Comparison of ENCODE assay signal across 9 cellular contexts in the genomic region with DNA sequence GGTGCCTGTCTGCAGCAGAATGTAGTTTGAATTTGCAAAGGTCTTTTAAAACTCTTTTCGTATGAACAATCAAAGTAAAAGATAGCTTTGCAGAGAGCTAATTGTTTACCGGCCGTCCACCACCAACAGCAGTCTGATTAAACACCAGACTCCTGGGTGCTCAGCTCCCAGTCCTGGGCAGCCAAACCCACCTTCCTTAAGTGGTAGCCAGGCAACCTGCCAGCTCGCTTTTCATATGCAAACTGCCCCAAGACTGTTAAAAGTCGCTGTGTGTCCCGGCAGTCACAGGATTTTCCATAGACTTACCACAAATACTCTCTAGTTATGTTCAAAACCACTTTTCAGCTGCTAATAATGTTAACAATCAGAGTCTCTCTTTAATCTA. TPM values are rescaled to one million over a fixed set of nuclear protein-coding genes. Genes with fewer than 3 reads are reported as not detected.
DNase-seq lines count a peak whose midpoint lies in the region; ATAC-seq, FAIRE-seq and TF ChIP-seq lines count a peak whose summit lies in the region.
"Had no signal": no experiment of that assay in that cellular context is flagged by ENCODE, and none has a peak within 500 bp of the region (broad histone marks: within the 10 kb centered on the region; RNA-seq: fewer than 3 reads in every experiment).

No MANE protein-coding gene starts in this region.

- H3K36me3 ChIP-seq in psoas muscle (ENCODE audit: insufficient read depth in 1 of 2, low read depth in 1 of 2): no peaks in the 10 kb centered on the region

- peaks cover 4% of the 10 kb centered on the region for H3K9me3 ChIP-seq in psoas muscle

- H3K27ac ChIP-seq in psoas muscle: no peak overlapping the region

- peak overlapping the region; percentile 23 for H3K4me3 ChIP-seq in psoas muscle

- no peak for FAIRE-seq in D721Med (lab: Jason Lieb, UNC)

- DNase-seq in DMS79 treated with DMSO at 0.1 percent for 48 hours (lab: John Stamatoyannopoulos, UW) (peak; percentile 31), NCI-H774 (lab: John Stamatoyannopoulos, UW) (peak; percentile 41), head of caudate nucleus (peak in 31 of 42 donors; percentile 30 to 83 (median 59)), psoas muscle (no peak), D721Med (ENCODE audit: insufficient read length, low spot score) (no peak), kidney tubule cell (ENCODE audit: low spot score) (no peak), D341Med (ENCODE audit: low spot score) (no peak)
- DNase-seq: activated naive CD4-positive, alpha-beta T cell treated with anti-CD3 and anti-CD28 coated beads for 36 hours had no signal

- intact Hi-C loops in head of caudate nucleus (cut with DNase I) (no loop called here), psoas muscle (cut with DNase I) (no loop called here)

- no peak for ATAC-seq in psoas muscle
- ATAC-seq in HG03097 (IDR thresholded peaks at IDR 0.05; ENCODE audit: low FRiP score, unreplicated experiment): no peak

- peaks cover 3% of the 10 kb centered on the region for H3K4me1 ChIP-seq in psoas muscle

- H3K27me3 ChIP-seq in psoas muscle (ENCODE audit: insufficient read depth in 3 of 3, low read length in 2 of 3): peaks cover 0 to 46% (median 8%) of the 10 kb centered on the region in 3 donors

- TF ChIP-seq CTCF in psoas muscle (IDR thresholded peaks at IDR 0.05): no peak
- TF ChIP-seq CTCF in D721Med (IDR thresholded peaks at IDR 0.05; ENCODE audit: insufficient read depth, missing control alignments): no peak

- WGBS in psoas muscle, 3 donors: 56 to 65% (median 63%) methylated on average over 6 of the region's 6 CpGs

RNA-seq across cellular contexts. Expression of a gene that starts 0.8 kb away (rescaled TPM):
- 1 to 10 TPM; 1.6 to 9.4 (median 4.0) TPM for total RNA-seq in psoas muscle
- 1 to 10 TPM in 1 of 3 donors, under 1 TPM in 2; 0.49 to 1.3 (median 0.62) TPM for polyA plus RNA-seq in psoas muscle
- total RNA-seq: activated naive CD4-positive, alpha-beta T cell treated with anti-CD3 and anti-CD28 coated beads for 36 hours had no signal

Comparison
In these comparisons a context has a peak if more than half of its experiments do, and no peak if none do; other contexts are left out.
1. DNase-seq: peak in DMS79 treated with DMSO at 0.1 percent for 48 hours (single experiment), NCI-H774 (single experiment) and head of caudate nucleus (31 of 42); none in psoas muscle (0 of 2), D721Med (single experiment), kidney tubule cell (single experiment) and D341Med (single experiment).